1 cellular context compared by ENCODE assay signal in genomic region chr7:151244156-151244870, GRCh38.
TF ChIP-seq lines count a peak whose summit lies in the region.

No MANE protein-coding gene starts in this region.

TF ChIP-seq in HEK293, 187 proteins besides CTCF, POLR2A, EP300 and RAD21:
- TF ChIP-seq ZBTB26 (tag by site-specific recombination; optimal IDR thresholded peaks at IDR 0.05) (no peak), PATZ1 (tag by site-specific recombination; IDR thresholded peaks at IDR 0.05) (peak; percentile 44; the same call in 1 of the 2 replicates), PRDM10 (tag by site-specific recombination; IDR thresholded peaks at IDR 0.05) (peak; percentile 38; the same call in 1 of the 2 replicates), ZBTB8A (tag by site-specific recombination; IDR thresholded peaks at IDR 0.05) (no peak), ZNF692 (tag by site-specific recombination; IDR thresholded peaks at IDR 0.05) (0 out of 2 replicates have a peak, but pooled peaks have one; percentile 12), PRDM4 (tag by site-specific recombination; IDR thresholded peaks at IDR 0.05) (no peak), REST (tag by site-specific recombination; IDR thresholded peaks at IDR 0.05) (no peak), ZNF792 (tag by site-specific recombination; IDR thresholded peaks at IDR 0.05) (no peak), ZNF654 (tag by site-specific recombination; IDR thresholded peaks at IDR 0.05; ENCODE audit: low read depth) (peak; percentile 51), KLF8 (tag by site-specific recombination; IDR thresholded peaks at IDR 0.05) (no peak), AEBP2 (tag by site-specific recombination; IDR thresholded peaks at IDR 0.05; ENCODE audit: borderline replicate concordance) (no peak), ZBTB48 (tag by site-specific recombination; IDR thresholded peaks at IDR 0.05) (no peak), ZSCAN16 (tag by site-specific recombination; IDR thresholded peaks at IDR 0.05) (no peak), ZNF585B (tag by site-specific recombination; IDR thresholded peaks at IDR 0.05) (no peak)
